Comparison of ENCODE assay signal across 1 cellular context in genomic region chr10:90313548-90314325, GRCh38.
A peak's percentile ranks its signal among the peaks of the same experiment; 100 is the strongest.
TF ChIP-seq lines count a peak whose summit lies in the region.

No MANE protein-coding gene starts in this region.

TF ChIP-seq in HCT116, 20 proteins besides CTCF, POLR2A, EP300 and RAD21 (continued from another document):
- TF ChIP-seq POLR2AphosphoS5 (IDR thresholded peaks at IDR 0.05; ENCODE audit: low read depth, low read length) = peak; percentile 39; the same call in 1 of the 2 replicates
- TF ChIP-seq ZNF274 (IDR thresholded peaks at IDR 0.05; ENCODE audit: low read depth, low read length) = no peak
- peak; percentile 82 for TF ChIP-seq TCF7L2 (IDR thresholded peaks at IDR 0.05; ENCODE audit: borderline replicate concordance, extremely low read depth, insufficient read depth, insufficient read length)
- peak; percentile 92 for TF ChIP-seq SP1 (IDR thresholded peaks at IDR 0.05; ENCODE audit: low read depth)
- no peak for TF ChIP-seq EZH2 (IDR thresholded peaks at IDR 0.05)
- TF ChIP-seq, protein P1, sequence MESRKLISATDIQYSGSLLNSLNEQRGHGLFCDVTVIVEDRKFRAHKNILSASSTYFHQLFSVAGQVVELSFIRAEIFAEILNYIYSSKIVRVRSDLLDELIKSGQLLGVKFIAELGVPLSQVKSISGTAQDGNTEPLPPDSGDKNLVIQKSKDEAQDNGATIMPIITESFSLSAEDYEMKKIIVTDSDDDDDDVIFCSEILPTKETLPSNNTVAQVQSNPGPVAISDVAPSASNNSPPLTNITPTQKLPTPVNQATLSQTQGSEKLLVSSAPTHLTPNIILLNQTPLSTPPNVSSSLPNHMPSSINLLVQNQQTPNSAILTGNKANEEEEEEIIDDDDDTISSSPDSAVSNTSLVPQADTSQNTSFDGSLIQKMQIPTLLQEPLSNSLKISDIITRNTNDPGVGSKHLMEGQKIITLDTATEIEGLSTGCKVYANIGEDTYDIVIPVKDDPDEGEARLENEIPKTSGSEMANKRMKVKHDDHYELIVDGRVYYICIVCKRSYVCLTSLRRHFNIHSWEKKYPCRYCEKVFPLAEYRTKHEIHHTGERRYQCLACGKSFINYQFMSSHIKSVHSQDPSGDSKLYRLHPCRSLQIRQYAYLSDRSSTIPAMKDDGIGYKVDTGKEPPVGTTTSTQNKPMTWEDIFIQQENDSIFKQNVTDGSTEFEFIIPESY (IDR thresholded peaks at IDR 0.05; ENCODE audit: extremely low read depth, insufficient replicate concordance, low read length) = peak; percentile 12
- peak; percentile 70; the same call in 1 of the 2 replicates for TF ChIP-seq SRF (IDR thresholded peaks at IDR 0.05; ENCODE audit: low read depth)
- peak; percentile 38; the same call in 1 of the 2 replicates for TF ChIP-seq EGR1 (IDR thresholded peaks at IDR 0.05; ENCODE audit: low read depth)
- peak; percentile 88 for TF ChIP-seq CEBPB (IDR thresholded peaks at IDR 0.05; ENCODE audit: low read depth)
- TF ChIP-seq, protein P2, sequence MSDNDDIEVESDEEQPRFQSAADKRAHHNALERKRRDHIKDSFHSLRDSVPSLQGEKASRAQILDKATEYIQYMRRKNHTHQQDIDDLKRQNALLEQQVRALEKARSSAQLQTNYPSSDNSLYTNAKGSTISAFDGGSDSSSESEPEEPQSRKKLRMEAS (IDR thresholded peaks at IDR 0.05) = peak; percentile 50; the same call in 1 of the 2 replicates
- TF ChIP-seq FOSL1 (IDR thresholded peaks at IDR 0.05; ENCODE audit: low read depth) = peak; percentile 96
